ENCODE assay signal across 1 cellular context in the genomic region with DNA sequence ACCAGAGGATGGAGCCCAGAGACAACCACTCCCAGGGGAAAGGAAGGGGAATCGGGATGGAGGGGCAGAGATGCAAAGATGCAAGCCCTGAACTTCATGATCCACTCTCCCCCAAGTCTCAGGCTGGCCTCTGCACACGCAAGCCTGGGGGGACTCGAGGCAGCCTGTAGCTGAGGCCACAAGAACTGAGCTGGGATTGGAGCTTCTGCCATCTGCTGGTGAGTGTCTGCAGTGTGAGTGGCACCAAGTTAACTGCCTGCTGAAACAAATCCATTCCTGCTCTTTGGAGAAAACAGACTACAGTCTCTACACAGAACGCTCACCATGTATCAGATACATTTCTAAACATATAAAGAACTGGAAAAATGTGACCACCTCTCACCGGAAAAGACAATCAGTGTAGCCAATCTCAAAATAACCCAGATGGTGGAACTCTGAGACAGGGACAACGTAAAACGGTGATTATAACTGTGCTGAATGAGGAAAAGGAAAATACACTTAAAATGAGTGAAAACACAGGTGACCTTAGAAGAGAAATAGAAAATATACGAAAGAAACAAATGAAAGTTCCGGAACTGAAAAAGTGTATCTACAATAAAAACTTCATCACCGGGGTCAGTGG.
TF ChIP-seq lines count a peak whose summit lies in the region.

No MANE protein-coding gene starts in this region.

TF ChIP-seq in HCT116, 20 proteins besides CTCF, POLR2A, EP300 and RAD21 (continued from another document):
- TF ChIP-seq, protein P1, sequence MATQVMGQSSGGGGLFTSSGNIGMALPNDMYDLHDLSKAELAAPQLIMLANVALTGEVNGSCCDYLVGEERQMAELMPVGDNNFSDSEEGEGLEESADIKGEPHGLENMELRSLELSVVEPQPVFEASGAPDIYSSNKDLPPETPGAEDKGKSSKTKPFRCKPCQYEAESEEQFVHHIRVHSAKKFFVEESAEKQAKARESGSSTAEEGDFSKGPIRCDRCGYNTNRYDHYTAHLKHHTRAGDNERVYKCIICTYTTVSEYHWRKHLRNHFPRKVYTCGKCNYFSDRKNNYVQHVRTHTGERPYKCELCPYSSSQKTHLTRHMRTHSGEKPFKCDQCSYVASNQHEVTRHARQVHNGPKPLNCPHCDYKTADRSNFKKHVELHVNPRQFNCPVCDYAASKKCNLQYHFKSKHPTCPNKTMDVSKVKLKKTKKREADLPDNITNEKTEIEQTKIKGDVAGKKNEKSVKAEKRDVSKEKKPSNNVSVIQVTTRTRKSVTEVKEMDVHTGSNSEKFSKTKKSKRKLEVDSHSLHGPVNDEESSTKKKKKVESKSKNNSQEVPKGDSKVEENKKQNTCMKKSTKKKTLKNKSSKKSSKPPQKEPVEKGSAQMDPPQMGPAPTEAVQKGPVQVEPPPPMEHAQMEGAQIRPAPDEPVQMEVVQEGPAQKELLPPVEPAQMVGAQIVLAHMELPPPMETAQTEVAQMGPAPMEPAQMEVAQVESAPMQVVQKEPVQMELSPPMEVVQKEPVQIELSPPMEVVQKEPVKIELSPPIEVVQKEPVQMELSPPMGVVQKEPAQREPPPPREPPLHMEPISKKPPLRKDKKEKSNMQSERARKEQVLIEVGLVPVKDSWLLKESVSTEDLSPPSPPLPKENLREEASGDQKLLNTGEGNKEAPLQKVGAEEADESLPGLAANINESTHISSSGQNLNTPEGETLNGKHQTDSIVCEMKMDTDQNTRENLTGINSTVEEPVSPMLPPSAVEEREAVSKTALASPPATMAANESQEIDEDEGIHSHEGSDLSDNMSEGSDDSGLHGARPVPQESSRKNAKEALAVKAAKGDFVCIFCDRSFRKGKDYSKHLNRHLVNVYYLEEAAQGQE (IDR thresholded peaks at IDR 0.05; ENCODE audit: low read depth), result no peak
- TF ChIP-seq SP1 (IDR thresholded peaks at IDR 0.05; ENCODE audit: low read depth) (no peak), POLR2AphosphoS5 (IDR thresholded peaks at IDR 0.05; ENCODE audit: low read depth, low read length) (no peak), EZH2 (IDR thresholded peaks at IDR 0.05) (no peak), EGR1 (IDR thresholded peaks at IDR 0.05; ENCODE audit: low read depth) (no peak)
